31 cellular contexts compared by ENCODE assay signal in the genomic region with DNA sequence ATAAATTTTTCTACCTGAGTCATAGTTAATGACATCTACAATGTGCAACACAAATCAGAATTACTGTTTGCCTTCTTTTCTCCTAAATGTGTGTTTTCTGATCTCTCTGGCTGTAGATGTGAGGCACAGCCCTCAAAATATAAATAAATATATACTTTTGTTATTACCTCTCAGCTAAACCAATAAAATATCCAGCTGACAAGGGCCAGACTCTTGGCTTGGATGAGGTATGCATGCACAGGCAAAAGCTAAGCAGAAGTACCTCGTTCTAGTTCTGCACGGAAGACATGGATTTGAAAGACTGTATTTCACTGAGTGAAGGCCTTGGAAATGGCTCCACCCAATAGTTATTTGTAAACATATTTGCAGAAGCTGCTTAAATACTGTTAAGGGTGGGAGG.
"Had no signal": no experiment of that assay in that cellular context is flagged by ENCODE, and none has a peak within 500 bp of the region (broad histone marks: within the 10 kb centered on the region; RNA-seq: fewer than 3 reads in every experiment).

No MANE protein-coding gene starts in this region.

- H3K4me1 ChIP-seq: adrenal gland, ascending aorta, body of pancreas, breast epithelium had no signal

- H3K9me3 ChIP-seq: adrenal gland, ascending aorta, body of pancreas, breast epithelium had no signal

- H3K36me3 ChIP-seq: adrenal gland, ascending aorta, brain microvascular endothelial cell, breast epithelium, cardiac muscle cell had no signal

- H3K4me3 ChIP-seq: adrenal gland, ascending aorta, body of pancreas, breast epithelium, cardiac muscle cell had no signal

- DNase-seq: activated effector memory CD4-positive, alpha-beta T cell treated with anti-CD3 and anti-CD28 coated beads, Interleukin-2, amount 50 U/mL, for 16 hours; activated effector memory CD4-positive, alpha-beta T cell treated with Interleukin-2 at 50 U/mL for 16 hours; activated gamma-delta T cell; activated gamma-delta T cell treated with Interleukin-2 at 50 U/mL for 16 hours; activated naive CD4-positive, alpha-beta T cell; activated naive CD4-positive, alpha-beta T cell treated with anti-CD3 and anti-CD28 coated beads for 36 hours; activated naive CD4-positive, alpha-beta T cell treated with anti-CD3 and anti-CD28 coated beads, Interleukin-2, amount 10 ng/mL, durations not matched to agents 7 days and 5 days; activated naive CD4-positive, alpha-beta T cell treated with anti-CD3 and anti-CD28 coated beads, Interleukin-2, amount 50 U/mL, for 16 hours; activated naive CD4-positive, alpha-beta T cell treated with Interleukin-2 at 50 U/mL for 16 hours; activated naive CD8-positive, alpha-beta T cell treated with anti-CD3 and anti-CD28 coated beads for 36 hours; activated naive CD8-positive, alpha-beta T cell treated with anti-CD3 and anti-CD28 coated beads, Interleukin-2, amount 10 ng/mL, durations not matched to agents 7 days and 5 days; activated naive CD8-positive, alpha-beta T cell treated with anti-CD3 and anti-CD28 coated beads, Interleukin-2, amount 50 U/mL, for 24 hours; activated T-cell treated with anti-CD3 and anti-CD28 coated beads, Interleukin-2, amount 50 U/mL, for 1 hour; activated T-cell treated with anti-CD3 and anti-CD28 coated beads, Interleukin-2, amount 50 U/mL, for 24 hours; activated T-cell treated with anti-CD3 and anti-CD28 coated beads, Interleukin-2, amount 50 U/mL, for 4 hours; activated T-cell treated with anti-CD3 and anti-CD28 coated beads, Interleukin-2, amount 50 U/mL, for 48 hours; activated T-cell treated with anti-CD3 and anti-CD28 coated beads, Interleukin-2, amount 50 U/mL, for 72 hours; adrenal gland; amygdala; anterior cingulate cortex; aorta; body of pancreas; brain microvascular endothelial cell; caudate nucleus; central memory CD4-positive, alpha-beta T cell; cerebellar nuclear complex had no signal

- H3K27ac ChIP-seq: adrenal gland, ascending aorta, body of pancreas, brain microvascular endothelial cell, breast epithelium, cardiac muscle cell had no signal

- H3K27me3 ChIP-seq: adrenal gland, ascending aorta, body of pancreas, brain microvascular endothelial cell, breast epithelium, cardiac muscle cell had no signal

- FAIRE-seq: astrocyte, bronchial epithelial cell had no signal
